In genomic region chr20:5766085-5766764, GRCh38 we compare ENCODE assay signal across 18 cellular contexts. TPM values are rescaled to one million over a fixed set of nuclear protein-coding genes. Genes with fewer than 3 reads are reported as not detected.
DNase-seq lines count a peak whose midpoint lies in the region; ATAC-seq, FAIRE-seq and TF ChIP-seq lines count a peak whose summit lies in the region.
"Had no signal": no experiment of that assay in that cellular context is flagged by ENCODE, and none has a peak within 500 bp of the region (broad histone marks: within the 10 kb centered on the region; RNA-seq: fewer than 3 reads in every experiment).

No MANE protein-coding gene starts in this region.

- no peak overlapping the region for H2BK12ac ChIP-seq in neuronal stem cell (ENCODE audit: low read length)

- DNase-seq in GM18507 (ENCODE audit: extremely low spot score, insufficient read length, low read depth) (no peak), heart right ventricle (no peak), neuronal stem cell (ENCODE audit: low spot score) (no peak), DMS153 treated with DMSO at 0.1 percent for 48 hours (lab: John Stamatoyannopoulos, UW; ENCODE audit: unreplicated experiment) (no peak)
- DNase-seq: activated CD4-positive, alpha-beta memory T cell treated with anti-CD3 and anti-CD28 coated beads for 36 hours; activated naive CD4-positive, alpha-beta T cell treated with anti-CD3 and anti-CD28 coated beads, Interleukin-2, amount 10 ng/mL, durations not matched to agents 7 days and 5 days; CD8-positive, alpha-beta memory T cell; DMS79 treated with DMSO at 0.1 percent for 48 hours; NCI-H1694; nephron progenitor cell; SHP77 treated with DMSO at 0.1 percent for 48 hours; T-helper 1 cell; tibial artery had no signal

- WGBS in heart right ventricle, 2 donors: 44 to 58% methylated on average over 7 of the region's 7 CpGs
- WGBS in neuronal stem cell (ENCODE audit: extremely low coverage in 2 of 2, insufficient read length in 2 of 2, insufficient replicate concordance in 1 of 2), 2 donors: no CpG with 5 or more reads among the region's 7 CpGs

- H3F3A ChIP-seq in OCI-LY1 (ENCODE audit: insufficient read depth, low read length): peaks cover 9% of the 10 kb centered on the region; the same call in 1 of the 2 replicates

- no peak overlapping the region for H2BK5ac ChIP-seq in neuronal stem cell (ENCODE audit: low read length)

- peak overlapping the region; percentile 12 for H3K14ac ChIP-seq in neuronal stem cell (ENCODE audit: low read length)

- no peaks in the 10 kb centered on the region for H4K20me1 ChIP-seq in OCI-LY1 (ENCODE audit: insufficient read depth, low read length)

- H2BK15ac ChIP-seq in neuronal stem cell (ENCODE audit: low read length): no peak overlapping the region

- H2BK120ac ChIP-seq in neuronal stem cell (ENCODE audit: low read depth, low read length): no peak overlapping the region

- H3K9ac ChIP-seq in OCI-LY1 (ENCODE audit: low read length) (0 out of 2 replicates have a peak overlapping the region, but pooled peaks have one; percentile 3), neuronal stem cell (ENCODE audit: low read depth, low read length, poor library complexity) (no peak overlapping the region)

- H3K36me3 ChIP-seq in OCI-LY1 (ENCODE audit: insufficient read depth, low read length) (peaks cover 25% of the 10 kb centered on the region), heart right ventricle (peaks cover 0 to 18% (median 0%) of the 10 kb centered on the region in 9 donors), neuronal stem cell (replicated peaks in 1 of 2; ENCODE audit: control insufficient read depth in 2 of 2, insufficient read depth in 2 of 2, low read length in 2 of 2) (no peaks in the 10 kb centered on the region)

- FAIRE-seq in GM18507 (lab: Jason Lieb, UNC): peak; percentile 62
- FAIRE-seq: colon, K562 had no signal

- H3K27me3 ChIP-seq in OCI-LY1 (ENCODE audit: insufficient read depth, low read length) (no peaks in the 10 kb centered on the region), heart right ventricle (no peaks in the 10 kb centered on the region), neuronal stem cell (ENCODE audit: control insufficient read depth in 3 of 3, insufficient read depth in 3 of 3, low read depth in 1 of 3, low read length in 3 of 3) (no peaks in the 10 kb centered on the region)
- H3K27me3 ChIP-seq: tibial artery had no signal

- TF ChIP-seq CTCF in OCI-LY1 (IDR thresholded peaks at IDR 0.05; ENCODE audit: low read length) (no peak), heart right ventricle (IDR thresholded peaks at IDR 0.05) (no peak)

- peaks cover 9% of the 10 kb centered on the region; the same call in 1 of the 2 replicates for H3K79me2 ChIP-seq in OCI-LY1 (ENCODE audit: insufficient read depth, low read length)

- no peak overlapping the region for H3K4me2 ChIP-seq in OCI-LY1 (ENCODE audit: low read length)
- no peak overlapping the region for H3K4me2 ChIP-seq in neuronal stem cell (ENCODE audit: insufficient read depth, low read length, poor library complexity, severe bottlenecking)

- no peaks in the 10 kb centered on the region for H3K79me1 ChIP-seq in neuronal stem cell (ENCODE audit: low read depth, low read length)

- peaks cover 87% of the 10 kb centered on the region for H3K4me1 ChIP-seq in OCI-LY1 (ENCODE audit: insufficient read depth, low read length, severe bottlenecking)
- peaks cover 0 to 28% (median 4%) of the 10 kb centered on the region in 9 donors for H3K4me1 ChIP-seq in heart right ventricle
- no peaks in the 10 kb centered on the region for H3K4me1 ChIP-seq in neuronal stem cell (ENCODE audit: control insufficient read depth in 2 of 2, insufficient read depth in 1 of 2, low read depth in 1 of 2, low read length in 2 of 2)
- H3K4me1 ChIP-seq: tibial artery had no signal

- H2AFZ ChIP-seq in OCI-LY1 (ENCODE audit: low read length) (no peak overlapping the region), neuronal stem cell (ENCODE audit: low read length) (no peak overlapping the region)

- no peak overlapping the region for H4K8ac ChIP-seq in neuronal stem cell (ENCODE audit: low read depth, low read length)

- H3K18ac ChIP-seq in neuronal stem cell (ENCODE audit: low read length): no peak overlapping the region

- H3K9me2 ChIP-seq in OCI-LY1 (ENCODE audit: low read depth, low read length): no peaks in the 10 kb centered on the region

- H3K4me3 ChIP-seq in OCI-LY1 (ENCODE audit: low read depth, low read length, poor library complexity, severe bottlenecking): no peak overlapping the region
- no peak overlapping the region for H3K4me3 ChIP-seq in heart right ventricle
- no peak overlapping the region for H3K4me3 ChIP-seq in neuronal stem cell (ENCODE audit: low read length in 2 of 2)
- H3K4me3 ChIP-seq: K562, tibial artery had no signal

- intact Hi-C loops in heart right ventricle (cut with DNase I): loop anchor here in 1 of 10 donors (5.0 kb wide), 1 partner anchor 159 kb away; no protein-coding TSS in a partner anchor

- no peak overlapping the region for H2AK5ac ChIP-seq in neuronal stem cell (ENCODE audit: low read depth, low read length)

- H3K27ac ChIP-seq in OCI-LY1 (ENCODE audit: low read depth, low read length, poor library complexity, severe bottlenecking) (peak overlapping the region; percentile 89), heart right ventricle (peak overlapping the region in 2 of 10 donors; percentile 12 to 56), neuronal stem cell (replicated peaks; ENCODE audit: low read length) (no peak overlapping the region)
- H3K27ac ChIP-seq: tibial artery had no signal

- H3K23ac ChIP-seq in neuronal stem cell (ENCODE audit: low read depth, low read length, poor library complexity): no peak overlapping the region

- H3K9me3 ChIP-seq in OCI-LY1 (ENCODE audit: low read length) (no peaks in the 10 kb centered on the region), heart right ventricle (no peaks in the 10 kb centered on the region), neuronal stem cell (replicated peaks in 1 of 2; ENCODE audit: control insufficient read depth in 2 of 2, insufficient read depth in 1 of 2, low read depth in 1 of 2, low read length in 2 of 2) (no peaks in the 10 kb centered on the region)
- H3K9me3 ChIP-seq: tibial artery had no signal

- H4K91ac ChIP-seq in neuronal stem cell (ENCODE audit: low read depth, low read length, poor library complexity): no peak overlapping the region

- ATAC-seq in heart right ventricle: peak; percentile 38 to 95 (median 65)
- no peak for ATAC-seq in HG03135 (IDR thresholded peaks at IDR 0.05; ENCODE audit: unreplicated experiment)
- ATAC-seq in HG02884 (IDR thresholded peaks at IDR 0.05; ENCODE audit: unreplicated experiment): no peak
- ATAC-seq: K562 had no signal

- no peak overlapping the region for H3K4ac ChIP-seq in neuronal stem cell (ENCODE audit: low read length)

RNA-seq across cellular contexts. Expression of gene SHLD1, which starts 16.0 kb away (rescaled TPM):
- 1 to 10 TPM; 3.2 to 8.5 (median 4.8) TPM for total RNA-seq in heart right ventricle
- polyA plus RNA-seq in heart right ventricle: 1 to 10 TPM; 4.0 to 6.9 TPM
- 5.8 TPM for polyA plus RNA-seq in neuronal stem cell (2013, experiment 1 of 2)
- 5.4 TPM for polyA plus RNA-seq in neuronal stem cell (2013, experiment 2 of 2)

Comparison
In these comparisons a context has a peak if more than half of its experiments do, and no peak if none do; other contexts are left out.
1. ATAC-seq: peak in heart right ventricle (8 of 8); none in HG03135 (single experiment) and HG02884 (single experiment).